In genomic region chr7:6008668-6009611, GRCh38 we compare ENCODE assay signal across 1 cellular context.
A peak's percentile ranks its signal among the peaks of the same experiment; 100 is the strongest.
TF ChIP-seq lines count a peak whose summit lies in the region.

AIMP2 (plus strand) TSS chr7:6009272; CDS start chr7:6009364, 92 bp downstream.
A gene with protein sequence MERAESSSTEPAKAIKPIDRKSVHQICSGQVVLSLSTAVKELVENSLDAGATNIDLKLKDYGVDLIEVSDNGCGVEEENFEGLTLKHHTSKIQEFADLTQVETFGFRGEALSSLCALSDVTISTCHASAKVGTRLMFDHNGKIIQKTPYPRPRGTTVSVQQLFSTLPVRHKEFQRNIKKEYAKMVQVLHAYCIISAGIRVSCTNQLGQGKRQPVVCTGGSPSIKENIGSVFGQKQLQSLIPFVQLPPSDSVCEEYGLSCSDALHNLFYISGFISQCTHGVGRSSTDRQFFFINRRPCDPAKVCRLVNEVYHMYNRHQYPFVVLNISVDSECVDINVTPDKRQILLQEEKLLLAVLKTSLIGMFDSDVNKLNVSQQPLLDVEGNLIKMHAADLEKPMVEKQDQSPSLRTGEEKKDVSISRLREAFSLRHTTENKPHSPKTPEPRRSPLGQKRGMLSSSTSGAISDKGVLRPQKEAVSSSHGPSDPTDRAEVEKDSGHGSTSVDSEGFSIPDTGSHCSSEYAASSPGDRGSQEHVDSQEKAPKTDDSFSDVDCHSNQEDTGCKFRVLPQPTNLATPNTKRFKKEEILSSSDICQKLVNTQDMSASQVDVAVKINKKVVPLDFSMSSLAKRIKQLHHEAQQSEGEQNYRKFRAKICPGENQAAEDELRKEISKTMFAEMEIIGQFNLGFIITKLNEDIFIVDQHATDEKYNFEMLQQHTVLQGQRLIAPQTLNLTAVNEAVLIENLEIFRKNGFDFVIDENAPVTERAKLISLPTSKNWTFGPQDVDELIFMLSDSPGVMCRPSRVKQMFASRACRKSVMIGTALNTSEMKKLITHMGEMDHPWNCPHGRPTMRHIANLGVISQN (minus strand): TSS chr7:6009049. CDS start chr7:6009019, 30 bp downstream.

TF ChIP-seq in HEK293, 187 proteins besides CTCF, POLR2A, EP300 and RAD21 (continued from another document and continues in another):
- peak; percentile 80 for TF ChIP-seq ZNF629 (tag by site-specific recombination; IDR thresholded peaks at IDR 0.05)
- no peak for TF ChIP-seq ZNF112 (tag by site-specific recombination; IDR thresholded peaks at IDR 0.05)
- 0 out of 2 replicates have a peak, but pooled peaks have one; percentile 65 for TF ChIP-seq ZNF704 (tag by site-specific recombination; IDR thresholded peaks at IDR 0.05)
- TF ChIP-seq ZBTB48 (tag by site-specific recombination; IDR thresholded peaks at IDR 0.05), result 0 out of 2 replicates have a peak, but pooled peaks have one; percentile 41
- peak; percentile 92 for TF ChIP-seq ZBTB8A (tag by site-specific recombination; IDR thresholded peaks at IDR 0.05)
- no peak for TF ChIP-seq ZNF837 (tag by site-specific recombination; IDR thresholded peaks at IDR 0.05)
- TF ChIP-seq SP3 (tag by site-specific recombination; IDR thresholded peaks at IDR 0.05), result peak; percentile 83
- TF ChIP-seq GLI4 (tag by site-specific recombination; IDR thresholded peaks at IDR 0.05), result no peak
- TF ChIP-seq KLF8 (tag by site-specific recombination; IDR thresholded peaks at IDR 0.05), result peak; percentile 75
- no peak for TF ChIP-seq ZNF510 (tag by site-specific recombination; IDR thresholded peaks at IDR 0.05; ENCODE audit: insufficient replicate concordance)
- peak; percentile 81 for TF ChIP-seq ZBTB26 (tag by site-specific recombination; optimal IDR thresholded peaks at IDR 0.05)
- peak; percentile 25 for TF ChIP-seq SETDB1 (IDR thresholded peaks at IDR 0.05; ENCODE audit: insufficient read length, low read length)
- TF ChIP-seq ZNF654 (tag by site-specific recombination; IDR thresholded peaks at IDR 0.05; ENCODE audit: low read depth), result no peak
- no peak for TF ChIP-seq ZNF791 (tag by site-specific recombination; IDR thresholded peaks at IDR 0.05)
- no peak for TF ChIP-seq ZNF266 (tag by site-specific recombination; IDR thresholded peaks at IDR 0.05; ENCODE audit: low read depth)
- no peak for TF ChIP-seq ZNF701 (tag by site-specific recombination; IDR thresholded peaks at IDR 0.05)
- TF ChIP-seq ZNF558 (tag by site-specific recombination; IDR thresholded peaks at IDR 0.05), result no peak
- TF ChIP-seq IKZF3 (tag by site-specific recombination; IDR thresholded peaks at IDR 0.05), result peak; percentile 92
- TF ChIP-seq ZSCAN4 (tag by site-specific recombination; IDR thresholded peaks at IDR 0.05), result no peak
- TF ChIP-seq, protein P1, sequence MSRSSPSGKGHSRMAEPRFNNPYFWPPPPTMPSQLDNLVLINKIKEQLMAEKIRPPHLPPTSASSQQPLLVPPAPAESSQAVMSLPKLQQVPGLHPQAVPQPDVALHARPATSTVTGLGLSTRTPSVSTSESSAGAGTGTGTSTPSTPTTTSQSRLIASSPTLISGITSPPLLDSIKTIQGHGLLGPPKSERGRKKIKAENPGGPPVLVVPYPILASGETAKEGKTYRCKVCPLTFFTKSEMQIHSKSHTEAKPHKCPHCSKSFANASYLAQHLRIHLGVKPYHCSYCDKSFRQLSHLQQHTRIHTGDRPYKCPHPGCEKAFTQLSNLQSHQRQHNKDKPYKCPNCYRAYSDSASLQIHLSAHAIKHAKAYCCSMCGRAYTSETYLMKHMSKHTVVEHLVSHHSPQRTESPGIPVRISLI (tag by site-specific recombination; IDR thresholded peaks at IDR 0.05), result no peak
- TF ChIP-seq ZNF76 (tag by site-specific recombination; IDR thresholded peaks at IDR 0.05; ENCODE audit: borderline replicate concordance, low read depth), result peak; percentile 75; the same call in 1 of the 2 replicates
- TF ChIP-seq BCL11A (tag by site-specific recombination; IDR thresholded peaks at IDR 0.05; ENCODE audit: low read depth), result peak; percentile 97
- TF ChIP-seq GLIS2 (tag by site-specific recombination; IDR thresholded peaks at IDR 0.05), result peak; percentile 42; the same call in 1 of the 2 replicates
- peak; percentile 79 for TF ChIP-seq ZNF335 (tag by site-specific recombination; conservative IDR thresholded peaks at IDR 0.05)
- peak; percentile 83 for TF ChIP-seq ZNF600 (tag by site-specific recombination; IDR thresholded peaks at IDR 0.05)
- TF ChIP-seq KLF17 (tag by site-specific recombination; IDR thresholded peaks at IDR 0.05), result peak; percentile 51; the same call in 1 of the 2 replicates
- TF ChIP-seq ZSCAN30 (tag by site-specific recombination; IDR thresholded peaks at IDR 0.05), result peak; percentile 66
- peak; percentile 26; the same call in 1 of the 2 replicates for TF ChIP-seq ZNF501 (tag by site-specific recombination; IDR thresholded peaks at IDR 0.05)
- 0 out of 2 replicates have a peak, but pooled peaks have one; percentile 15 for TF ChIP-seq ZFHX2 (tag by site-specific recombination; conservative IDR thresholded peaks at IDR 0.05)
- TF ChIP-seq ZNF623 (tag by site-specific recombination; IDR thresholded peaks at IDR 0.05), result no peak
- peak; percentile 47 for TF ChIP-seq SP7 (tag by site-specific recombination; IDR thresholded peaks at IDR 0.05)
- TF ChIP-seq, protein P2, sequence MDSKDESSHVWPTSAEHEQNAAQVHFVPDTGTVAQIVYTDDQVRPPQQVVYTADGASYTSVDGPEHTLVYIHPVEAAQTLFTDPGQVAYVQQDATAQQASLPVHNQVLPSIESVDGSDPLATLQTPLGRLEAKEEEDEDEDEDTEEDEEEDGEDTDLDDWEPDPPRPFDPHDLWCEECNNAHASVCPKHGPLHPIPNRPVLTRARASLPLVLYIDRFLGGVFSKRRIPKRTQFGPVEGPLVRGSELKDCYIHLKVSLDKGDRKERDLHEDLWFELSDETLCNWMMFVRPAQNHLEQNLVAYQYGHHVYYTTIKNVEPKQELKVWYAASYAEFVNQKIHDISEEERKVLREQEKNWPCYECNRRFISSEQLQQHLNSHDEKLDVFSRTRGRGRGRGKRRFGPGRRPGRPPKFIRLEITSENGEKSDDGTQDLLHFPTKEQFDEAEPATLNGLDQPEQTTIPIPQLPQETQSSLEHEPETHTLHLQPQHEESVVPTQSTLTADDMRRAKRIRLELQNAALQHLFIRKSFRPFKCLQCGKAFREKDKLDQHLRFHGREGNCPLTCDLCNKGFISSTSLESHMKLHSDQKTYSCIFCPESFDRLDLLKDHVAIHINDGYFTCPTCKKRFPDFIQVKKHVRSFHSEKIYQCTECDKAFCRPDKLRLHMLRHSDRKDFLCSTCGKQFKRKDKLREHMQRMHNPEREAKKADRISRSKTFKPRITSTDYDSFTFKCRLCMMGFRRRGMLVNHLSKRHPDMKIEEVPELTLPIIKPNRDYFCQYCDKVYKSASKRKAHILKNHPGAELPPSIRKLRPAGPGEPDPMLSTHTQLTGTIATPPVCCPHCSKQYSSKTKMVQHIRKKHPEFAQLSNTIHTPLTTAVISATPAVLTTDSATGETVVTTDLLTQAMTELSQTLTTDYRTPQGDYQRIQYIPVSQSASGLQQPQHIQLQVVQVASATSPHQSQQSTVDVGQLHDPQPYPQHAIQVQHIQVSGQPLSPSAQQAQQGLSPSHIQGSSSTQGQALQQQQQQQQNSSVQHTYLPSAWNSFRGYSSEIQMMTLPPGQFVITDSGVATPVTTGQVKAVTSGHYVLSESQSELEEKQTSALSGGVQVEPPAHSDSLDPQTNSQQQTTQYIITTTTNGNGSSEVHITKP (tag by site-specific recombination; IDR thresholded peaks at IDR 0.05), result peak; percentile 93
- TF ChIP-seq ZNF561 (tag by site-specific recombination; IDR thresholded peaks at IDR 0.05; ENCODE audit: borderline replicate concordance), result peak; percentile 81; the same call in 1 of the 2 replicates
- peak; percentile 93 for TF ChIP-seq ZEB2 (tag by site-specific recombination; IDR thresholded peaks at IDR 0.05)
- TF ChIP-seq, protein P3, sequence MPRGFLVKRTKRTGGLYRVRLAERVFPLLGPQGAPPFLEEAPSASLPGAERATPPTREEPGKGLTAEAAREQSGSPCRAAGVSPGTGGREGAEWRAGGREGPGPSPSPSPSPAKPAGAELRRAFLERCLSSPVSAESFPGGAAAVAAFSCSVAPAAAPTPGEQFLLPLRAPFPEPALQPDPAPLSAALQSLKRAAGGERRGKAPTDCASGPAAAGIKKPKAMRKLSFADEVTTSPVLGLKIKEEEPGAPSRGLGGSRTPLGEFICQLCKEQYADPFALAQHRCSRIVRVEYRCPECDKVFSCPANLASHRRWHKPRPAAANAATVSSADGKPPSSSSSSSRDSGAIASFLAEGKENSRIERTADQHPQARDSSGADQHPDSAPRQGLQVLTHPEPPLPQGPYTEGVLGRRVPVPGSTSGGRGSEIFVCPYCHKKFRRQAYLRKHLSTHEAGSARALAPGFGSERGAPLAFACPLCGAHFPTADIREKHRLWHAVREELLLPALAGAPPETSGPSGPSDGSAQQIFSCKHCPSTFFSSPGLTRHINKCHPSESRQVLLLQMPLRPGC (tag by site-specific recombination; IDR thresholded peaks at IDR 0.05), result no peak
- peak; percentile 86 for TF ChIP-seq SCRT2 (tag by site-specific recombination; IDR thresholded peaks at IDR 0.05)
- TF ChIP-seq WT1 (tag by site-specific recombination; IDR thresholded peaks at IDR 0.05), result peak; percentile 44; the same call in 1 of the 2 replicates
- TF ChIP-seq, protein P4, sequence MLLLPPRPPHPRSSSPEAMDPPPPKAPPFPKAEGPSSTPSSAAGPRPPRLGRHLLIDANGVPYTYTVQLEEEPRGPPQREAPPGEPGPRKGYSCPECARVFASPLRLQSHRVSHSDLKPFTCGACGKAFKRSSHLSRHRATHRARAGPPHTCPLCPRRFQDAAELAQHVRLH (tag by site-specific recombination; IDR thresholded peaks at IDR 0.05), result 0 out of 2 replicates have a peak, but pooled peaks have one; percentile 53
- TF ChIP-seq ZNF341 (tag by site-specific recombination; IDR thresholded peaks at IDR 0.05; ENCODE audit: low read depth), result peak; percentile 62
- 0 out of 2 replicates have a peak, but pooled peaks have one; percentile 4 for TF ChIP-seq GLIS1 (tag by site-specific recombination; IDR thresholded peaks at IDR 0.05)
- TF ChIP-seq, protein P5, sequence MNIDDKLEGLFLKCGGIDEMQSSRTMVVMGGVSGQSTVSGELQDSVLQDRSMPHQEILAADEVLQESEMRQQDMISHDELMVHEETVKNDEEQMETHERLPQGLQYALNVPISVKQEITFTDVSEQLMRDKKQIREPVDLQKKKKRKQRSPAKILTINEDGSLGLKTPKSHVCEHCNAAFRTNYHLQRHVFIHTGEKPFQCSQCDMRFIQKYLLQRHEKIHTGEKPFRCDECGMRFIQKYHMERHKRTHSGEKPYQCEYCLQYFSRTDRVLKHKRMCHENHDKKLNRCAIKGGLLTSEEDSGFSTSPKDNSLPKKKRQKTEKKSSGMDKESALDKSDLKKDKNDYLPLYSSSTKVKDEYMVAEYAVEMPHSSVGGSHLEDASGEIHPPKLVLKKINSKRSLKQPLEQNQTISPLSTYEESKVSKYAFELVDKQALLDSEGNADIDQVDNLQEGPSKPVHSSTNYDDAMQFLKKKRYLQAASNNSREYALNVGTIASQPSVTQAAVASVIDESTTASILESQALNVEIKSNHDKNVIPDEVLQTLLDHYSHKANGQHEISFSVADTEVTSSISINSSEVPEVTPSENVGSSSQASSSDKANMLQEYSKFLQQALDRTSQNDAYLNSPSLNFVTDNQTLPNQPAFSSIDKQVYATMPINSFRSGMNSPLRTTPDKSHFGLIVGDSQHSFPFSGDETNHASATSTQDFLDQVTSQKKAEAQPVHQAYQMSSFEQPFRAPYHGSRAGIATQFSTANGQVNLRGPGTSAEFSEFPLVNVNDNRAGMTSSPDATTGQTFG (tag by site-specific recombination; IDR thresholded peaks at IDR 0.05; ENCODE audit: borderline replicate concordance), result no peak
- peak; percentile 53; the same call in 1 of the 2 replicates for TF ChIP-seq YY1 (tag by site-specific recombination; IDR thresholded peaks at IDR 0.05)
- peak; percentile 54; the same call in 1 of the 2 replicates for TF ChIP-seq ZIC2 (tag by site-specific recombination; IDR thresholded peaks at IDR 0.05)
